ENCODE assay signal across 2 cellular contexts in the genomic region with DNA sequence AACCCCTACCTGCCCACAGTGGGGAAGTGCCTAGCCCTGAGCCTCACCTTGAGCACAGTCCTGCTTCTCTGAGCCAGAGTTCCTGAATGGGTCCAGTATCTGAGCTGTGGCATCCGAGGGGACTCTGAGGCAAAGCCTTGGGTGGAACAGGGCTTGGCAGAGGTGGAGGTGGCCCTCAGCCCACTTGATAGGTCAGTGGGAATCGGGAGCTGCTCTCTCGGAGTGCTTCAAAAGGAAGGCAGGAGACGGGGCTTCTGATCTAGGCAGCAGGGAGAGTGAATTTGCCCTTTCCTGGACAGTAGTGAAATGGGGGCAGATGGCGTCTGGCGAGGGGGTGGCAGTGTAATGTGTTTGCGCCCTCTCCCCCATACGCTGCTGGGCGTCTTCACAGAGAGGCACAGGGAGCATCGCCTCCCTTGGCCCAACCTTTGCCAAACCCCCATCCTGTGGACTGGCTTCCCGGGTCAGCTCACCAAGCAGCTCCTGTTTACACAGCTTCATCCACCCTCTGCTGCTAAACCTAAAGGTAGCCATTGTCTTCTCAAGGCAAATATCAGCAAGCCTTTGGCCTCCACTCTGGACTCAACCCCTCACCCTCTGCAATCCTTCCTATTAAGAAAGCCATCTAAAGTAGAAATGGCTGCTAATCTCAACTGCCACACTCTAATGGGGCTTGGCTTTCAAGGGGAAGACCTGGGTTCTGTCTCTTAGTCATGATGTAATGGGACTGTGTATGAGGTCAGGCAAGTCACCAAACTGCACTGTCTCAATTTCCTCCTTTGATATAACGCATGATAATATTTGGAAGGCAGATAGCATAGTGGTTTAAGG.
TF ChIP-seq lines count a peak whose summit lies in the region.

No MANE protein-coding gene starts in this region.

TF ChIP-seq in GM23338, 12 proteins besides CTCF, POLR2A, EP300 and RAD21 (continues in another document):
- TF ChIP-seq CREB1 (CRISPR knock-in tag; IDR thresholded peaks at IDR 0.05; ENCODE audit: low read depth) (no peak), EZH2phosphoT487 (IDR thresholded peaks at IDR 0.05; ENCODE audit: unreplicated experiment) (no peak), STAT1 (IDR thresholded peaks at IDR 0.05; ENCODE audit: unreplicated experiment) (no peak), ZNF331 (CRISPR knock-in tag; IDR thresholded peaks at IDR 0.05; ENCODE audit: low read depth) (no peak), NANOG (IDR thresholded peaks at IDR 0.05; ENCODE audit: borderline replicate concordance) (no peak), EZH2 (IDR thresholded peaks at IDR 0.05; ENCODE audit: low read depth, unreplicated experiment) (no peak)
- TF ChIP-seq, protein P1, sequence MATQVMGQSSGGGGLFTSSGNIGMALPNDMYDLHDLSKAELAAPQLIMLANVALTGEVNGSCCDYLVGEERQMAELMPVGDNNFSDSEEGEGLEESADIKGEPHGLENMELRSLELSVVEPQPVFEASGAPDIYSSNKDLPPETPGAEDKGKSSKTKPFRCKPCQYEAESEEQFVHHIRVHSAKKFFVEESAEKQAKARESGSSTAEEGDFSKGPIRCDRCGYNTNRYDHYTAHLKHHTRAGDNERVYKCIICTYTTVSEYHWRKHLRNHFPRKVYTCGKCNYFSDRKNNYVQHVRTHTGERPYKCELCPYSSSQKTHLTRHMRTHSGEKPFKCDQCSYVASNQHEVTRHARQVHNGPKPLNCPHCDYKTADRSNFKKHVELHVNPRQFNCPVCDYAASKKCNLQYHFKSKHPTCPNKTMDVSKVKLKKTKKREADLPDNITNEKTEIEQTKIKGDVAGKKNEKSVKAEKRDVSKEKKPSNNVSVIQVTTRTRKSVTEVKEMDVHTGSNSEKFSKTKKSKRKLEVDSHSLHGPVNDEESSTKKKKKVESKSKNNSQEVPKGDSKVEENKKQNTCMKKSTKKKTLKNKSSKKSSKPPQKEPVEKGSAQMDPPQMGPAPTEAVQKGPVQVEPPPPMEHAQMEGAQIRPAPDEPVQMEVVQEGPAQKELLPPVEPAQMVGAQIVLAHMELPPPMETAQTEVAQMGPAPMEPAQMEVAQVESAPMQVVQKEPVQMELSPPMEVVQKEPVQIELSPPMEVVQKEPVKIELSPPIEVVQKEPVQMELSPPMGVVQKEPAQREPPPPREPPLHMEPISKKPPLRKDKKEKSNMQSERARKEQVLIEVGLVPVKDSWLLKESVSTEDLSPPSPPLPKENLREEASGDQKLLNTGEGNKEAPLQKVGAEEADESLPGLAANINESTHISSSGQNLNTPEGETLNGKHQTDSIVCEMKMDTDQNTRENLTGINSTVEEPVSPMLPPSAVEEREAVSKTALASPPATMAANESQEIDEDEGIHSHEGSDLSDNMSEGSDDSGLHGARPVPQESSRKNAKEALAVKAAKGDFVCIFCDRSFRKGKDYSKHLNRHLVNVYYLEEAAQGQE (IDR thresholded peaks at IDR 0.05; ENCODE audit: unreplicated experiment), result no peak
- TF ChIP-seq, protein P2, sequence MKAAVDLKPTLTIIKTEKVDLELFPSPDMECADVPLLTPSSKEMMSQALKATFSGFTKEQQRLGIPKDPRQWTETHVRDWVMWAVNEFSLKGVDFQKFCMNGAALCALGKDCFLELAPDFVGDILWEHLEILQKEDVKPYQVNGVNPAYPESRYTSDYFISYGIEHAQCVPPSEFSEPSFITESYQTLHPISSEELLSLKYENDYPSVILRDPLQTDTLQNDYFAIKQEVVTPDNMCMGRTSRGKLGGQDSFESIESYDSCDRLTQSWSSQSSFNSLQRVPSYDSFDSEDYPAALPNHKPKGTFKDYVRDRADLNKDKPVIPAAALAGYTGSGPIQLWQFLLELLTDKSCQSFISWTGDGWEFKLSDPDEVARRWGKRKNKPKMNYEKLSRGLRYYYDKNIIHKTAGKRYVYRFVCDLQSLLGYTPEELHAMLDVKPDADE (IDR thresholded peaks at IDR 0.05), result no peak

TF ChIP-seq in H1, 55 proteins besides CTCF, POLR2A, EP300 and RAD21:
- TF ChIP-seq GTF2F1 (IDR thresholded peaks at IDR 0.05; ENCODE audit: borderline replicate concordance, low read depth, low read length) (no peak), RNF2 (IDR thresholded peaks at IDR 0.05; ENCODE audit: borderline replicate concordance, low read depth, low read length, missing control alignments, poor library complexity, severe bottlenecking) (no peak), SP2 (IDR thresholded peaks at IDR 0.05; ENCODE audit: low read length) (no peak), KDM4A (IDR thresholded peaks at IDR 0.05; ENCODE audit: low read depth, low read length, severe bottlenecking) (no peak), TEAD4 (IDR thresholded peaks at IDR 0.05; ENCODE audit: low read depth, low read length) (no peak), BRCA1 (IDR thresholded peaks at IDR 0.05; ENCODE audit: low read depth, low read length) (no peak), NRF1 (IDR thresholded peaks at IDR 0.05; ENCODE audit: low read depth, low read length) (no peak), EGR1 (IDR thresholded peaks at IDR 0.05; ENCODE audit: borderline replicate concordance, low read depth, low read length) (no peak), PHF8 (conservative IDR thresholded peaks at IDR 0.05; ENCODE audit: low read depth, low read length) (no peak), HDAC2 (IDR thresholded peaks at IDR 0.05; ENCODE audit: borderline replicate concordance in 1 of 2, low read depth in 2 of 2, low read length in 2 of 2) (no peak)
- TF ChIP-seq, protein P3, sequence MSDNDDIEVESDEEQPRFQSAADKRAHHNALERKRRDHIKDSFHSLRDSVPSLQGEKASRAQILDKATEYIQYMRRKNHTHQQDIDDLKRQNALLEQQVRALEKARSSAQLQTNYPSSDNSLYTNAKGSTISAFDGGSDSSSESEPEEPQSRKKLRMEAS (IDR thresholded peaks at IDR 0.05), result no peak
